In the genomic region with DNA sequence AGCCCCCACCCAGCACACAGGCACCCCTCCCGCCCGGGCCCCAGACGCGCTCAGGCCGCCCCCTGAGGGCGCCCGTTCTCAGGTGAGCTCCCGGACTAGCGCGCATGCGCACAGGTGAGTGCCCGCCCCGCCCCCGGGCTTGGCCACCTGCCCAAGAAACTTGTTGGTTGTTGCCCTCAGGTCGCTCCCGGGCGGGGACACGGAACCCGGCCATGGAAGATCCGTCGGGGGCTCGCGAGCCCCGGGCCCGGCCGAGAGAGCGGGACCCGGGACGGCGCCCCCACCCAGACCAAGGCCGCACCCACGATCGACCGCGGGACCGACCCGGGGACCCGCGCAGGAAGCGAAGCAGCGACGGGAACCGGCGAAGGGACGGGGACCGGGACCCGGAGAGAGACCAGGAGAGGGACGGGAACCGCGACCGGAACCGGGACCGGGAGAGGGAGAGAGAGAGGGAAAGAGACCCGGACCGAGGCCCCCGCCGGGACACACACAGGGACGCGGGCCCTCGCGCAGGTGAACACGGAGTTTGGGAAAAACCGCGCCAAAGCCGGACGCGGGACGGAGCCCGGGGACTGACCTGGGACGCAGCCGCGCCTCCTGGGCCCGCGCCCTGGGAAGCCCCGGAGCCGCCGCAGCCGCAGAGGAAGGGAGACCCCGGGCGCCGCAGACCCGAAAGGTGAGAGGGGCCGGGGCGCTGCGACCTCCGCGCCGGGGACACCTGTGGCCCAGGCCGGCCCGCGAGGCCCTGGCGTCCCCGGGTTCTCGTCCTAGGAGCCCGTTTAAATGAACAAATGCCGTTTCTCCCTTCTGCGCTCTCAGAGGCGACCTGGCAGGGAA, we compare ENCODE assay signal across 1 cellular context.
TF ChIP-seq lines count a peak whose summit lies in the region.

A gene with protein sequence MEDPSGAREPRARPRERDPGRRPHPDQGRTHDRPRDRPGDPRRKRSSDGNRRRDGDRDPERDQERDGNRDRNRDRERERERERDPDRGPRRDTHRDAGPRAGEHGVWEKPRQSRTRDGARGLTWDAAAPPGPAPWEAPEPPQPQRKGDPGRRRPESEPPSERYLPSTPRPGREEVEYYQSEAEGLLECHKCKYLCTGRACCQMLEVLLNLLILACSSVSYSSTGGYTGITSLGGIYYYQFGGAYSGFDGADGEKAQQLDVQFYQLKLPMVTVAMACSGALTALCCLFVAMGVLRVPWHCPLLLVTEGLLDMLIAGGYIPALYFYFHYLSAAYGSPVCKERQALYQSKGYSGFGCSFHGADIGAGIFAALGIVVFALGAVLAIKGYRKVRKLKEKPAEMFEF (plus strand): TSS at position 167 of the 840 bp plus-strand sequence. CDS start 46 bp downstream, at position 213.

TF ChIP-seq in HepG2, 621 proteins besides CTCF, POLR2A, EP300 and RAD21 (continued from another document and continues in another):
- TF ChIP-seq, protein P1, sequence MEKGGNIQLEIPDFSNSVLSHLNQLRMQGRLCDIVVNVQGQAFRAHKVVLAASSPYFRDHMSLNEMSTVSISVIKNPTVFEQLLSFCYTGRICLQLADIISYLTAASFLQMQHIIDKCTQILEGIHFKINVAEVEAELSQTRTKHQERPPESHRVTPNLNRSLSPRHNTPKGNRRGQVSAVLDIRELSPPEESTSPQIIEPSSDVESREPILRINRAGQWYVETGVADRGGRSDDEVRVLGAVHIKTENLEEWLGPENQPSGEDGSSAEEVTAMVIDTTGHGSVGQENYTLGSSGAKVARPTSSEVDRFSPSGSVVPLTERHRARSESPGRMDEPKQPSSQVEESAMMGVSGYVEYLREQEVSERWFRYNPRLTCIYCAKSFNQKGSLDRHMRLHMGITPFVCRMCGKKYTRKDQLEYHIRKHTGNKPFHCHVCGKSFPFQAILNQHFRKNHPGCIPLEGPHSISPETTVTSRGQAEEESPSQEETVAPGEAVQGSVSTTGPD (CRISPR knock-in tag; IDR thresholded peaks at IDR 0.05): no peak
- TF ChIP-seq TOPORS (CRISPR knock-in tag; IDR thresholded peaks at IDR 0.05) (no peak), SMAD3 (CRISPR knock-in tag; IDR thresholded peaks at IDR 0.05) (no peak), NR2C2 (CRISPR knock-in tag; IDR thresholded peaks at IDR 0.05; ENCODE audit: borderline replicate concordance) (no peak), TEAD3 (CRISPR knock-in tag; optimal IDR thresholded peaks at IDR 0.05; ENCODE audit: borderline replicate concordance) (peak; percentile 17), TARDBP (CRISPR knock-in tag; IDR thresholded peaks at IDR 0.05) (no peak), RFX3 (CRISPR knock-in tag; IDR thresholded peaks at IDR 0.05) (no peak), TBL1XR1 (IDR thresholded peaks at IDR 0.05; ENCODE audit: borderline replicate concordance, low read length, partially characterized antibody) (no peak), ZNF746 (CRISPR knock-in tag; IDR thresholded peaks at IDR 0.05) (0 out of 2 replicates have a peak, but pooled peaks have one; percentile 32), ZNF562 (CRISPR knock-in tag; IDR thresholded peaks at IDR 0.05; ENCODE audit: borderline replicate concordance) (no peak), ZNF564 (CRISPR knock-in tag; IDR thresholded peaks at IDR 0.05) (0 out of 2 replicates have a peak, but pooled peaks have one; percentile 45), MTA3 (CRISPR knock-in tag; IDR thresholded peaks at IDR 0.05) (no peak), MAF1 (CRISPR knock-in tag; IDR thresholded peaks at IDR 0.05; ENCODE audit: borderline replicate concordance) (no peak; the same call in 1 of the 2 replicates), ZNF563 (CRISPR knock-in tag; IDR thresholded peaks at IDR 0.05) (no peak; the same call in 1 of the 2 replicates), ZNF713 (CRISPR knock-in tag; IDR thresholded peaks at IDR 0.05) (no peak), ZNF782 (CRISPR knock-in tag; IDR thresholded peaks at IDR 0.05; ENCODE audit: borderline replicate concordance) (peak; percentile 24; the same call in 1 of the 2 replicates)
- TF ChIP-seq, protein P2, sequence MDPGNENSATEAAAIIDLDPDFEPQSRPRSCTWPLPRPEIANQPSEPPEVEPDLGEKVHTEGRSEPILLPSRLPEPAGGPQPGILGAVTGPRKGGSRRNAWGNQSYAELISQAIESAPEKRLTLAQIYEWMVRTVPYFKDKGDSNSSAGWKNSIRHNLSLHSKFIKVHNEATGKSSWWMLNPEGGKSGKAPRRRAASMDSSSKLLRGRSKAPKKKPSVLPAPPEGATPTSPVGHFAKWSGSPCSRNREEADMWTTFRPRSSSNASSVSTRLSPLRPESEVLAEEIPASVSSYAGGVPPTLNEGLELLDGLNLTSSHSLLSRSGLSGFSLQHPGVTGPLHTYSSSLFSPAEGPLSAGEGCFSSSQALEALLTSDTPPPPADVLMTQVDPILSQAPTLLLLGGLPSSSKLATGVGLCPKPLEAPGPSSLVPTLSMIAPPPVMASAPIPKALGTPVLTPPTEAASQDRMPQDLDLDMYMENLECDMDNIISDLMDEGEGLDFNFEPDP (CRISPR knock-in tag; conservative IDR thresholded peaks at IDR 0.05): 0 out of 2 replicates have a peak, but pooled peaks have one; percentile 48
- TF ChIP-seq, protein P3, sequence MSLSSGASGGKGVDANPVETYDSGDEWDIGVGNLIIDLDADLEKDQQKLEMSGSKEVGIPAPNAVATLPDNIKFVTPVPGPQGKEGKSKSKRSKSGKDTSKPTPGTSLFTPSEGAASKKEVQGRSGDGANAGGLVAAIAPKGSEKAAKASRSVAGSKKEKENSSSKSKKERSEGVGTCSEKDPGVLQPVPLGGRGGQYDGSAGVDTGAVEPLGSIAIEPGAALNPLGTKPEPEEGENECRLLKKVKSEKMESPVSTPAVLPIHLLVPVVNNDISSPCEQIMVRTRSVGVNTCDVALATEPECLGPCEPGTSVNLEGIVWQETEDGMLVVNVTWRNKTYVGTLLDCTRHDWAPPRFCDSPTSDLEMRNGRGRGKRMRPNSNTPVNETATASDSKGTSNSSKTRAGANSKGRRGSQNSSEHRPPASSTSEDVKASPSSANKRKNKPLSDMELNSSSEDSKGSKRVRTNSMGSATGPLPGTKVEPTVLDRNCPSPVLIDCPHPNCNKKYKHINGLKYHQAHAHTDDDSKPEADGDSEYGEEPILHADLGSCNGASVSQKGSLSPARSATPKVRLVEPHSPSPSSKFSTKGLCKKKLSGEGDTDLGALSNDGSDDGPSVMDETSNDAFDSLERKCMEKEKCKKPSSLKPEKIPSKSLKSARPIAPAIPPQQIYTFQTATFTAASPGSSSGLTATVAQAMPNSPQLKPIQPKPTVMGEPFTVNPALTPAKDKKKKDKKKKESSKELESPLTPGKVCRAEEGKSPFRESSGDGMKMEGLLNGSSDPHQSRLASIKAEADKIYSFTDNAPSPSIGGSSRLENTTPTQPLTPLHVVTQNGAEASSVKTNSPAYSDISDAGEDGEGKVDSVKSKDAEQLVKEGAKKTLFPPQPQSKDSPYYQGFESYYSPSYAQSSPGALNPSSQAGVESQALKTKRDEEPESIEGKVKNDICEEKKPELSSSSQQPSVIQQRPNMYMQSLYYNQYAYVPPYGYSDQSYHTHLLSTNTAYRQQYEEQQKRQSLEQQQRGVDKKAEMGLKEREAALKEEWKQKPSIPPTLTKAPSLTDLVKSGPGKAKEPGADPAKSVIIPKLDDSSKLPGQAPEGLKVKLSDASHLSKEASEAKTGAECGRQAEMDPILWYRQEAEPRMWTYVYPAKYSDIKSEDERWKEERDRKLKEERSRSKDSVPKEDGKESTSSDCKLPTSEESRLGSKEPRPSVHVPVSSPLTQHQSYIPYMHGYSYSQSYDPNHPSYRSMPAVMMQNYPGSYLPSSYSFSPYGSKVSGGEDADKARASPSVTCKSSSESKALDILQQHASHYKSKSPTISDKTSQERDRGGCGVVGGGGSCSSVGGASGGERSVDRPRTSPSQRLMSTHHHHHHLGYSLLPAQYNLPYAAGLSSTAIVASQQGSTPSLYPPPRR (CRISPR knock-in tag; IDR thresholded peaks at IDR 0.05; ENCODE audit: borderline replicate concordance): no peak
- TF ChIP-seq, protein P4, sequence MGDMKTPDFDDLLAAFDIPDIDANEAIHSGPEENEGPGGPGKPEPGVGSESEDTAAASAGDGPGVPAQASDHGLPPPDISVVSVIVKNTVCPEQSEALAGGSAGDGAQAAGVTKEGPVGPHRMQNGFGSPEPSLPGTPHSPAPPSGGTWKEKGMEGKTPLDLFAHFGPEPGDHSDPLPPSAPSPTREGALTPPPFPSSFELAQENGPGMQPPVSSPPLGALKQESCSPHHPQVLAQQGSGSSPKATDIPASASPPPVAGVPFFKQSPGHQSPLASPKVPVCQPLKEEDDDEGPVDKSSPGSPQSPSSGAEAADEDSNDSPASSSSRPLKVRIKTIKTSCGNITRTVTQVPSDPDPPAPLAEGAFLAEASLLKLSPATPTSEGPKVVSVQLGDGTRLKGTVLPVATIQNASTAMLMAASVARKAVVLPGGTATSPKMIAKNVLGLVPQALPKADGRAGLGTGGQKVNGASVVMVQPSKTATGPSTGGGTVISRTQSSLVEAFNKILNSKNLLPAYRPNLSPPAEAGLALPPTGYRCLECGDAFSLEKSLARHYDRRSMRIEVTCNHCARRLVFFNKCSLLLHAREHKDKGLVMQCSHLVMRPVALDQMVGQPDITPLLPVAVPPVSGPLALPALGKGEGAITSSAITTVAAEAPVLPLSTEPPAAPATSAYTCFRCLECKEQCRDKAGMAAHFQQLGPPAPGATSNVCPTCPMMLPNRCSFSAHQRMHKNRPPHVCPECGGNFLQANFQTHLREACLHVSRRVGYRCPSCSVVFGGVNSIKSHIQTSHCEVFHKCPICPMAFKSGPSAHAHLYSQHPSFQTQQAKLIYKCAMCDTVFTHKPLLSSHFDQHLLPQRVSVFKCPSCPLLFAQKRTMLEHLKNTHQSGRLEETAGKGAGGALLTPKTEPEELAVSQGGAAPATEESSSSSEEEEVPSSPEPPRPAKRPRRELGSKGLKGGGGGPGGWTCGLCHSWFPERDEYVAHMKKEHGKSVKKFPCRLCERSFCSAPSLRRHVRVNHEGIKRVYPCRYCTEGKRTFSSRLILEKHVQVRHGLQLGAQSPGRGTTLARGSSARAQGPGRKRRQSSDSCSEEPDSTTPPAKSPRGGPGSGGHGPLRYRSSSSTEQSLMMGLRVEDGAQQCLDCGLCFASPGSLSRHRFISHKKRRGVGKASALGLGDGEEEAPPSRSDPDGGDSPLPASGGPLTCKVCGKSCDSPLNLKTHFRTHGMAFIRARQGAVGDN (CRISPR knock-in tag; IDR thresholded peaks at IDR 0.05): peak; percentile 90
- TF ChIP-seq, protein P5, sequence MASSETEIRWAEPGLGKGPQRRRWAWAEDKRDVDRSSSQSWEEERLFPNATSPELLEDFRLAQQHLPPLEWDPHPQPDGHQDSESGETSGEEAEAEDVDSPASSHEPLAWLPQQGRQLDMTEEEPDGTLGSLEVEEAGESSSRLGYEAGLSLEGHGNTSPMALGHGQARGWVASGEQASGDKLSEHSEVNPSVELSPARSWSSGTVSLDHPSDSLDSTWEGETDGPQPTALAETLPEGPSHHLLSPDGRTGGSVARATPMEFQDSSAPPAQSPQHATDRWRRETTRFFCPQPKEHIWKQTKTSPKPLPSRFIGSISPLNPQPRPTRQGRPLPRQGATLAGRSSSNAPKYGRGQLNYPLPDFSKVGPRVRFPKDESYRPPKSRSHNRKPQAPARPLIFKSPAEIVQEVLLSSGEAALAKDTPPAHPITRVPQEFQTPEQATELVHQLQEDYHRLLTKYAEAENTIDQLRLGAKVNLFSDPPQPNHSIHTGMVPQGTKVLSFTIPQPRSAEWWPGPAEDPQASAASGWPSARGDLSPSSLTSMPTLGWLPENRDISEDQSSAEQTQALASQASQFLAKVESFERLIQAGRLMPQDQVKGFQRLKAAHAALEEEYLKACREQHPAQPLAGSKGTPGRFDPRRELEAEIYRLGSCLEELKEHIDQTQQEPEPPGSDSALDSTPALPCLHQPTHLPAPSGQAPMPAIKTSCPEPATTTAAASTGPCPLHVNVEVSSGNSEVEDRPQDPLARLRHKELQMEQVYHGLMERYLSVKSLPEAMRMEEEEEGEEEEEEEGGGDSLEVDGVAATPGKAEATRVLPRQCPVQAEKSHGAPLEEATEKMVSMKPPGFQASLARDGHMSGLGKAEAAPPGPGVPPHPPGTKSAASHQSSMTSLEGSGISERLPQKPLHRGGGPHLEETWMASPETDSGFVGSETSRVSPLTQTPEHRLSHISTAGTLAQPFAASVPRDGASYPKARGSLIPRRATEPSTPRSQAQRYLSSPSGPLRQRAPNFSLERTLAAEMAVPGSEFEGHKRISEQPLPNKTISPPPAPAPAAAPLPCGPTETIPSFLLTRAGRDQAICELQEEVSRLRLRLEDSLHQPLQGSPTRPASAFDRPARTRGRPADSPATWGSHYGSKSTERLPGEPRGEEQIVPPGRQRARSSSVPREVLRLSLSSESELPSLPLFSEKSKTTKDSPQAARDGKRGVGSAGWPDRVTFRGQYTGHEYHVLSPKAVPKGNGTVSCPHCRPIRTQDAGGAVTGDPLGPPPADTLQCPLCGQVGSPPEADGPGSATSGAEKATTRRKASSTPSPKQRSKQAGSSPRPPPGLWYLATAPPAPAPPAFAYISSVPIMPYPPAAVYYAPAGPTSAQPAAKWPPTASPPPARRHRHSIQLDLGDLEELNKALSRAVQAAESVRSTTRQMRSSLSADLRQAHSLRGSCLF (CRISPR knock-in tag; IDR thresholded peaks at IDR 0.05; ENCODE audit: borderline replicate concordance): no peak
- TF ChIP-seq, protein P6, sequence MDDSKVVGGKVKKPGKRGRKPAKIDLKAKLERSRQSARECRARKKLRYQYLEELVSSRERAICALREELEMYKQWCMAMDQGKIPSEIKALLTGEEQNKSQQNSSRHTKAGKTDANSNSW (CRISPR knock-in tag; IDR thresholded peaks at IDR 0.05; ENCODE audit: borderline replicate concordance): no peak
